In genomic region chr3:168476360-168476980, GRCh38 we compare ENCODE assay signal across 29 cellular contexts.
DNase-seq lines count a peak whose midpoint lies in the region; ATAC-seq, FAIRE-seq and TF ChIP-seq lines count a peak whose summit lies in the region.
"Had no signal": no experiment of that assay in that cellular context is flagged by ENCODE, and none has a peak within 500 bp of the region (broad histone marks: within the 10 kb centered on the region; RNA-seq: fewer than 3 reads in every experiment).

No MANE protein-coding gene starts in this region.

- no peak overlapping the region for H2BK5ac ChIP-seq in H9 (ENCODE audit: insufficient read length, low read length)

- H3K9me3 ChIP-seq in H9 (ENCODE audit: control insufficient read depth, low read depth, low read length) (no peaks in the 10 kb centered on the region), OCI-LY3 (ENCODE audit: insufficient read depth, low read length) (no peaks in the 10 kb centered on the region), endodermal cell (ENCODE audit: control insufficient read depth, low read length) (no peaks in the 10 kb centered on the region), small intestine (ENCODE audit: control insufficient read depth, low read depth) (no peaks in the 10 kb centered on the region)
- H3K9me3 ChIP-seq: BLaER1, lower lobe of right lung, mucosa of descending colon, upper lobe of right lung had no signal

- FAIRE-seq in small intestine (lab: Jason Lieb, UNC), result no peak

- H3K79me2 ChIP-seq in H9 (ENCODE audit: insufficient read depth, low read length), result no peaks in the 10 kb centered on the region
- H3K79me2 ChIP-seq in OCI-LY3 (ENCODE audit: low read length), result no peaks in the 10 kb centered on the region
- H3K79me2 ChIP-seq: parathyroid adenoma had no signal

- no peak overlapping the region for H3K9ac ChIP-seq in H9 (ENCODE audit: extremely low read depth, insufficient read length, low read length)
- peak overlapping the region; percentile 40 for H3K9ac ChIP-seq in OCI-LY3 (ENCODE audit: low read length)
- no peak overlapping the region for H3K9ac ChIP-seq in endodermal cell (ENCODE audit: extremely low read depth, low read length, poor library complexity, severe bottlenecking)
- H3K9ac ChIP-seq: BLaER1, parathyroid adenoma had no signal

- no peak overlapping the region for H3K14ac ChIP-seq in H9 (ENCODE audit: insufficient read depth, low read length)

- no peaks in the 10 kb centered on the region for H3K23me2 ChIP-seq in H9 (ENCODE audit: insufficient read length, low read depth, low read length, poor library complexity, severe bottlenecking)

- H3K36me3 ChIP-seq in OCI-LY3 (replicated peaks; ENCODE audit: low read depth, low read length) (no peaks in the 10 kb centered on the region), endodermal cell (ENCODE audit: control insufficient read depth, insufficient read depth, low read length) (no peaks in the 10 kb centered on the region), small intestine (ENCODE audit: control insufficient read depth in 2 of 2, insufficient read depth in 2 of 2, low read length in 2 of 2) (no peaks in the 10 kb centered on the region)
- H3K36me3 ChIP-seq: BLaER1, lower lobe of right lung, upper lobe of right lung had no signal

- TF ChIP-seq CTCF in H9 (conservative IDR thresholded peaks at IDR 0.05), result no peak
- no peak for TF ChIP-seq CTCF in OCI-LY3 (IDR thresholded peaks at IDR 0.05; ENCODE audit: low read depth, low read length)
- TF ChIP-seq CTCF in endodermal cell (conservative IDR thresholded peaks at IDR 0.05), result no peak

- no peak overlapping the region for H3K56ac ChIP-seq in H9 (ENCODE audit: insufficient read length, low read depth, low read length)

- H3K27me3 Mint-ChIP-seq in H9 (ENCODE audit: low read depth) (no peaks in the 10 kb centered on the region), endodermal cell (ENCODE audit: insufficient read depth) (no peaks in the 10 kb centered on the region)
- H3K27me3 Mint-ChIP-seq: activated B cell treated with CpG ODN at 0.5 μM for 24 hours; activated CD8-positive, alpha-beta memory T cell treated with anti-CD3 and anti-CD28 coated beads, Interleukin-2, amount 10 ng/mL, durations not matched to agents 7 days and 5 days; activated naive CD8-positive, alpha-beta T cell treated with anti-CD3 and anti-CD28 coated beads, Interleukin-2, amount 50 U/mL, for 24 hours; natural killer cell treated with Interleukin-12 subunit alpha and Interleukin-12 subunit beta and Interleukin-15 and Interleukin-18, amount 100 ng/mL, for 72 hours; stimulated activated memory B cell treated with anti-CD40 and anti-IgM and Interleukin-4, amounts not matched to agents 10 μg/mL and 1 μg/mL and 100 μg/mL, for 72 hours had no signal

- no peak overlapping the region for H3K4ac ChIP-seq in H9 (ENCODE audit: low read depth, low read length)

- H3K27ac Mint-ChIP-seq in H9 (peak overlapping the region in 2 of 3 experiments; percentile 23 to 77; a peak in 2 of 7 replicates), endodermal cell (no peak overlapping the region)
- H3K27ac Mint-ChIP-seq: activated B cell treated with CpG ODN at 0.5 μM for 24 hours; activated CD8-positive, alpha-beta memory T cell treated with anti-CD3 and anti-CD28 coated beads, Interleukin-2, amount 10 ng/mL, durations not matched to agents 7 days and 5 days; activated naive CD8-positive, alpha-beta T cell treated with anti-CD3 and anti-CD28 coated beads, Interleukin-2, amount 50 U/mL, for 24 hours; natural killer cell treated with Interleukin-12 subunit alpha and Interleukin-12 subunit beta and Interleukin-15 and Interleukin-18, amount 100 ng/mL, for 72 hours; stimulated activated memory B cell treated with anti-CD40 and anti-IgM and Interleukin-4, amounts not matched to agents 10 μg/mL and 1 μg/mL and 100 μg/mL, for 72 hours had no signal

- H3K27ac ChIP-seq in H9 (ENCODE audit: insufficient read length, low read depth, low read length) (no peak overlapping the region), OCI-LY3 (ENCODE audit: low read length) (no peak overlapping the region), endodermal cell (ENCODE audit: low read depth, low read length) (peak overlapping the region; percentile 44), small intestine (ENCODE audit: low read depth in 1 of 2, low read length in 1 of 2) (no peak overlapping the region)
- H3K27ac ChIP-seq: BLaER1, lower lobe of right lung, parathyroid adenoma, upper lobe of right lung had no signal

- DNase-seq in H9 (no peak), NCI-H128 (lab: John Stamatoyannopoulos, UW; ENCODE audit: unreplicated experiment) (peak; percentile 77), endodermal cell (no peak), small intestine (no peak), DMS 273 treated with DMSO at 0.1 percent for 48 hours (lab: John Stamatoyannopoulos, UW) (no peak)
- DNase-seq: activated B cell treated with CpG ODN at 0.5 μM for 24 hours; activated CD8-positive, alpha-beta memory T cell treated with anti-CD3 and anti-CD28 coated beads, Interleukin-2, amount 10 ng/mL, durations not matched to agents 7 days and 5 days; activated naive CD8-positive, alpha-beta T cell treated with anti-CD3 and anti-CD28 coated beads, Interleukin-2, amount 50 U/mL, for 24 hours; activated T-cell treated with anti-CD3 and anti-CD28 coated beads, Interleukin-2, amount 50 U/mL, for 48 hours; DMS53; H7; Karpas-422; lower lobe of right lung; mucosa of descending colon; NCI-H1694; SHP77 treated with DMSO at 0.1 percent for 48 hours; stimulated activated CD4-positive, alpha-beta T cell treated with anti-CD3 and anti-CD28 coated beads, Interleukin-4, amount 100 ng/mL, for 4 hours; substantia nigra; SW 1271; T-helper 9 cell; upper lobe of right lung had no signal

- H3K4me3 ChIP-seq in OCI-LY3 (ENCODE audit: low read length) (peak overlapping the region; percentile 72), endodermal cell (ENCODE audit: low read length) (no peak overlapping the region), small intestine (ENCODE audit: low read depth in 1 of 2, low read length in 2 of 2) (no peak overlapping the region)
- H3K4me3 ChIP-seq: BLaER1, lower lobe of right lung, mucosa of descending colon, upper lobe of right lung had no signal

- H4K5ac ChIP-seq in H9 (ENCODE audit: insufficient read length, low read depth, low read length), result no peak overlapping the region

- H3K4me1 ChIP-seq in H9 (ENCODE audit: insufficient read depth, low read length) (0 out of 2 replicates have a peak, but pooled peaks cover 2% of the 10 kb centered on the region), OCI-LY3 (ENCODE audit: low read length) (peaks cover 22% of the 10 kb centered on the region), endodermal cell (ENCODE audit: control insufficient read depth, insufficient read depth, low read length) (peaks cover 11% of the 10 kb centered on the region), small intestine (ENCODE audit: control insufficient read depth in 2 of 2, insufficient read depth in 1 of 2, low read depth in 1 of 2, low read length in 1 of 2) (no peaks in the 10 kb centered on the region)
- H3K4me1 ChIP-seq: BLaER1, lower lobe of right lung, parathyroid adenoma, upper lobe of right lung had no signal

- no peak overlapping the region for H2BK15ac ChIP-seq in H9 (ENCODE audit: low read depth, low read length)

- H2BK20ac ChIP-seq in H9 (ENCODE audit: low read depth, low read length, poor library complexity, severe bottlenecking), result no peak overlapping the region

- no peaks in the 10 kb centered on the region for H3K9me3 Mint-ChIP-seq in H9
- no peaks in the 10 kb centered on the region for H3K9me3 Mint-ChIP-seq in endodermal cell
- H3K9me3 Mint-ChIP-seq: activated B cell treated with CpG ODN at 0.5 μM for 24 hours; activated naive CD8-positive, alpha-beta T cell treated with anti-CD3 and anti-CD28 coated beads, Interleukin-2, amount 50 U/mL, for 24 hours; natural killer cell treated with Interleukin-12 subunit alpha and Interleukin-12 subunit beta and Interleukin-15 and Interleukin-18, amount 100 ng/mL, for 72 hours; stimulated activated memory B cell treated with anti-CD40 and anti-IgM and Interleukin-4, amounts not matched to agents 10 μg/mL and 1 μg/mL and 100 μg/mL, for 72 hours had no signal

- H3K4me3 Mint-ChIP-seq in H9 (no peak overlapping the region), endodermal cell (no peak overlapping the region)
- H3K4me3 Mint-ChIP-seq: activated B cell treated with CpG ODN at 0.5 μM for 24 hours; activated CD8-positive, alpha-beta memory T cell treated with anti-CD3 and anti-CD28 coated beads, Interleukin-2, amount 10 ng/mL, durations not matched to agents 7 days and 5 days; activated naive CD8-positive, alpha-beta T cell treated with anti-CD3 and anti-CD28 coated beads, Interleukin-2, amount 50 U/mL, for 24 hours; natural killer cell treated with Interleukin-12 subunit alpha and Interleukin-12 subunit beta and Interleukin-15 and Interleukin-18, amount 100 ng/mL, for 72 hours; stimulated activated memory B cell treated with anti-CD40 and anti-IgM and Interleukin-4, amounts not matched to agents 10 μg/mL and 1 μg/mL and 100 μg/mL, for 72 hours had no signal

- no peak overlapping the region for H4K91ac ChIP-seq in H9 (ENCODE audit: insufficient read length, low read depth, low read length)

- H3K4me2 ChIP-seq in H9 (ENCODE audit: insufficient read depth, insufficient read length, low read length) (no peak overlapping the region), OCI-LY3 (ENCODE audit: low read length) (peak overlapping the region; percentile 83)
- H3K4me2 ChIP-seq: BLaER1 had no signal

- H2BK120ac ChIP-seq in H9 (ENCODE audit: low read depth, low read length, poor library complexity, severe bottlenecking), result no peak overlapping the region

- H3K36me3 Mint-ChIP-seq in H9 (ENCODE audit: insufficient read depth in 1 of 3, low read depth in 3 of 3), result no peaks in the 10 kb centered on the region
- H3K36me3 Mint-ChIP-seq in endodermal cell (ENCODE audit: low read depth), result no peaks in the 10 kb centered on the region
- H3K36me3 Mint-ChIP-seq: activated CD8-positive, alpha-beta memory T cell treated with anti-CD3 and anti-CD28 coated beads, Interleukin-2, amount 10 ng/mL, durations not matched to agents 7 days and 5 days; natural killer cell treated with Interleukin-12 subunit alpha and Interleukin-12 subunit beta and Interleukin-15 and Interleukin-18, amount 100 ng/mL, for 72 hours; stimulated activated memory B cell treated with anti-CD40 and anti-IgM and Interleukin-4, amounts not matched to agents 10 μg/mL and 1 μg/mL and 100 μg/mL, for 72 hours had no signal

- H3K23ac ChIP-seq in H9 (ENCODE audit: insufficient read length, low read depth, low read length), result no peak overlapping the region

- H3K4me1 Mint-ChIP-seq in H9, result peaks cover 10% of the 10 kb centered on the region in 2 experiments
- peaks cover 9% of the 10 kb centered on the region for H3K4me1 Mint-ChIP-seq in endodermal cell
- H3K4me1 Mint-ChIP-seq: activated B cell treated with CpG ODN at 0.5 μM for 24 hours; activated CD8-positive, alpha-beta memory T cell treated with anti-CD3 and anti-CD28 coated beads, Interleukin-2, amount 10 ng/mL, durations not matched to agents 7 days and 5 days; activated naive CD8-positive, alpha-beta T cell treated with anti-CD3 and anti-CD28 coated beads, Interleukin-2, amount 50 U/mL, for 24 hours; stimulated activated memory B cell treated with anti-CD40 and anti-IgM and Interleukin-4, amounts not matched to agents 10 μg/mL and 1 μg/mL and 100 μg/mL, for 72 hours had no signal

- no peaks in the 10 kb centered on the region for H3K27me3 ChIP-seq in H9 (ENCODE audit: insufficient read depth, low read length)
- H3K27me3 ChIP-seq in OCI-LY3 (ENCODE audit: low read depth, low read length), result no peaks in the 10 kb centered on the region
- H3K27me3 ChIP-seq in endodermal cell (ENCODE audit: control insufficient read depth, insufficient read depth, low read length, poor library complexity, severe bottlenecking), result no peaks in the 10 kb centered on the region
- no peaks in the 10 kb centered on the region for H3K27me3 ChIP-seq in small intestine (ENCODE audit: control insufficient read depth in 2 of 2, insufficient read depth in 2 of 2, low read length in 2 of 2)
- H3K27me3 ChIP-seq: BLaER1, upper lobe of right lung had no signal

- no peak overlapping the region for H2AFZ ChIP-seq in H9 (ENCODE audit: low read length)
- H2AFZ ChIP-seq in OCI-LY3 (ENCODE audit: low read depth, low read length), result peak overlapping the region; percentile 77
- H2AFZ ChIP-seq: parathyroid adenoma had no signal

- no peaks in the 10 kb centered on the region for H3K79me1 ChIP-seq in H9 (ENCODE audit: insufficient read depth, low read depth, low read length, poor library complexity, severe bottlenecking)

- H4K20me1 ChIP-seq in H9 (ENCODE audit: control insufficient read depth, insufficient read depth, insufficient read length) (no peaks in the 10 kb centered on the region), OCI-LY3 (ENCODE audit: insufficient read depth, low read length) (no peaks in the 10 kb centered on the region)
- H4K20me1 ChIP-seq: BLaER1 had no signal

- H3T11ph ChIP-seq in H9 (ENCODE audit: low read length), result no peak overlapping the region

- H2BK12ac ChIP-seq in H9 (ENCODE audit: insufficient read length, low read depth, low read length), result no peak overlapping the region

- H2AK5ac ChIP-seq in H9 (ENCODE audit: insufficient read length, low read length), result no peak overlapping the region

- ATAC-seq in GM21619 (IDR thresholded peaks at IDR 0.05; ENCODE audit: unreplicated experiment) (no peak), HG03571 (IDR thresholded peaks at IDR 0.05; ENCODE audit: unreplicated experiment) (no peak)
- ATAC-seq: activated CD8-positive, alpha-beta memory T cell treated with anti-CD3 and anti-CD28 coated beads, Interleukin-2, amount 10 ng/mL, durations not matched to agents 7 days and 5 days; activated naive CD8-positive, alpha-beta T cell treated with anti-CD3 and anti-CD28 coated beads, Interleukin-2, amount 50 U/mL, for 24 hours; lower lobe of right lung; mucosa of descending colon; natural killer cell treated with Interleukin-12 subunit alpha and Interleukin-12 subunit beta and Interleukin-15 and Interleukin-18, amount 100 ng/mL, for 72 hours; sciatic nerve; stimulated activated memory B cell treated with anti-CD40 and anti-IgM and Interleukin-4, amounts not matched to agents 10 μg/mL and 1 μg/mL and 100 μg/mL, for 72 hours; upper lobe of right lung had no signal

- H3K18ac ChIP-seq in H9 (ENCODE audit: insufficient read length, low read depth, low read length), result no peak overlapping the region

- no CpG with 5 or more reads among the region's 11 CpGs for WGBS in H9 (ENCODE audit: extremely low coverage, insufficient read length, low lambda C conversion rate)
- WGBS in endodermal cell (ENCODE audit: insufficient coverage in 1 of 2, insufficient read length in 1 of 2), 2 experiments, result 82 to 95% methylated on average over 6 to 11 of the region's 11 CpGs
- WGBS in small intestine, 3 donors, result 71 to 74% (median 72%) methylated on average over 11 of the region's 11 CpGs

- no peak overlapping the region for H4K8ac ChIP-seq in H9 (replicated peaks; ENCODE audit: insufficient read length, low read depth, low read length)
